ENCODE assay signal across 1 cellular context in genomic region chr1:8816831-8817412, GRCh38.
TF ChIP-seq lines count a peak whose summit lies in the region.

No MANE protein-coding gene starts in this region.

TF ChIP-seq in HepG2, 621 proteins besides CTCF, POLR2A, EP300 and RAD21 (continued from another document and continues in another):
- no peak for TF ChIP-seq ZNF770 (CRISPR knock-in tag; IDR thresholded peaks at IDR 0.05)
- TF ChIP-seq ZNF280B (CRISPR knock-in tag; IDR thresholded peaks at IDR 0.05; ENCODE audit: borderline replicate concordance) = no peak
- TF ChIP-seq MXD4 (CRISPR knock-in tag; IDR thresholded peaks at IDR 0.05) = no peak
- no peak for TF ChIP-seq ZHX2 (IDR thresholded peaks at IDR 0.05; ENCODE audit: low read depth)
- TF ChIP-seq ZHX2 (CRISPR knock-in tag; IDR thresholded peaks at IDR 0.05; ENCODE audit: borderline replicate concordance) = no peak
- TF ChIP-seq SNAI1 (CRISPR knock-in tag; IDR thresholded peaks at IDR 0.05; ENCODE audit: borderline replicate concordance) = 0 out of 2 replicates have a peak, but pooled peaks have one; percentile 17
- TF ChIP-seq BRD4 (CRISPR knock-in tag; IDR thresholded peaks at IDR 0.05) = no peak
- 0 out of 2 replicates have a peak, but pooled peaks have one; percentile 4 for TF ChIP-seq HOXA5 (CRISPR knock-in tag; IDR thresholded peaks at IDR 0.05)
- no peak for TF ChIP-seq NFE2 (CRISPR knock-in tag; IDR thresholded peaks at IDR 0.05)
- TF ChIP-seq NFE2L1 (CRISPR knock-in tag; IDR thresholded peaks at IDR 0.05; ENCODE audit: borderline replicate concordance) = no peak
- TF ChIP-seq ZNF18 (CRISPR knock-in tag; IDR thresholded peaks at IDR 0.05; ENCODE audit: insufficient replicate concordance) = peak; percentile 51
- TF ChIP-seq KMT2A (CRISPR knock-in tag; IDR thresholded peaks at IDR 0.05) = 0 out of 2 replicates have a peak, but pooled peaks have one; percentile 4
- no peak for TF ChIP-seq IRF2 (CRISPR knock-in tag; IDR thresholded peaks at IDR 0.05)
- no peak for TF ChIP-seq CSRNP2 (CRISPR knock-in tag; conservative IDR thresholded peaks at IDR 0.05; ENCODE audit: low read depth)
- no peak for TF ChIP-seq MBD4 (IDR thresholded peaks at IDR 0.05; ENCODE audit: borderline replicate concordance, low read length)
- TF ChIP-seq MIXL1 (CRISPR knock-in tag; IDR thresholded peaks at IDR 0.05) = no peak
- 0 out of 2 replicates have a peak, but pooled peaks have one; percentile 26 for TF ChIP-seq HDAC2 (CRISPR knock-in tag; IDR thresholded peaks at IDR 0.05)
- no peak for TF ChIP-seq PRPF4 (IDR thresholded peaks at IDR 0.05; ENCODE audit: low read depth, low read length, poor library complexity, severe bottlenecking)
- no peak for TF ChIP-seq SRY (CRISPR knock-in tag; IDR thresholded peaks at IDR 0.05)
- 0 out of 2 replicates have a peak, but pooled peaks have one; percentile 9 for TF ChIP-seq HMG20B (CRISPR knock-in tag; conservative IDR thresholded peaks at IDR 0.05)
- no peak for TF ChIP-seq TIGD3 (CRISPR knock-in tag; IDR thresholded peaks at IDR 0.05; ENCODE audit: borderline replicate concordance)
- peak; percentile 92 for TF ChIP-seq ZC3H4 (CRISPR knock-in tag; IDR thresholded peaks at IDR 0.05; ENCODE audit: borderline replicate concordance)
- 0 out of 2 replicates have a peak, but pooled peaks have one; percentile 21 for TF ChIP-seq ZNF512 (CRISPR knock-in tag; IDR thresholded peaks at IDR 0.05)
- TF ChIP-seq NKX3-1 (CRISPR knock-in tag; IDR thresholded peaks at IDR 0.05) = no peak
- TF ChIP-seq DR1 (CRISPR knock-in tag; IDR thresholded peaks at IDR 0.05) = no peak
- peak; percentile 88 for TF ChIP-seq AGO2 (optimal IDR thresholded peaks at IDR 0.05; ENCODE audit: low read depth, low read length)
- peak; percentile 61 for TF ChIP-seq ZFX (CRISPR knock-in tag; IDR thresholded peaks at IDR 0.05; ENCODE audit: low read depth)
- 0 out of 2 replicates have a peak, but pooled peaks have one; percentile 48 for TF ChIP-seq TMF1 (CRISPR knock-in tag; IDR thresholded peaks at IDR 0.05; ENCODE audit: low read depth)
- no peak for TF ChIP-seq TAF1 (CRISPR knock-in tag; IDR thresholded peaks at IDR 0.05)
- TF ChIP-seq SPEN (CRISPR knock-in tag; IDR thresholded peaks at IDR 0.05; ENCODE audit: low read depth) = no peak
- 0 out of 2 replicates have a peak, but pooled peaks have one; percentile 16 for TF ChIP-seq FOXC1 (CRISPR knock-in tag; IDR thresholded peaks at IDR 0.05; ENCODE audit: borderline replicate concordance)
- no peak for TF ChIP-seq ZFP91 (CRISPR knock-in tag; IDR thresholded peaks at IDR 0.05; ENCODE audit: borderline replicate concordance)
- 0 out of 2 replicates have a peak, but pooled peaks have one; percentile 25 for TF ChIP-seq DZIP1 (CRISPR knock-in tag; IDR thresholded peaks at IDR 0.05)
- no peak for TF ChIP-seq SP4 (CRISPR knock-in tag; IDR thresholded peaks at IDR 0.05)
- TF ChIP-seq RBM22 (optimal IDR thresholded peaks at IDR 0.05; ENCODE audit: low read length) = peak; percentile 33
- TF ChIP-seq ZFY (CRISPR knock-in tag; IDR thresholded peaks at IDR 0.05) = peak; percentile 17; the same call in 1 of the 2 replicates
- no peak for TF ChIP-seq TOE1 (CRISPR knock-in tag; IDR thresholded peaks at IDR 0.05)
- no peak for TF ChIP-seq ZNF644 (CRISPR knock-in tag; IDR thresholded peaks at IDR 0.05; ENCODE audit: low read depth)
- TF ChIP-seq SALL2 (CRISPR knock-in tag; IDR thresholded peaks at IDR 0.05) = 0 out of 2 replicates have a peak, but pooled peaks have one; percentile 0
- TF ChIP-seq ZSCAN21 (CRISPR knock-in tag; IDR thresholded peaks at IDR 0.05; ENCODE audit: borderline replicate concordance) = 0 out of 2 replicates have a peak, but pooled peaks have one; percentile 10
- TF ChIP-seq ZIK1 (CRISPR knock-in tag; IDR thresholded peaks at IDR 0.05; ENCODE audit: borderline replicate concordance, low read depth) = 0 out of 2 replicates have a peak, but pooled peaks have one; percentile 24
- TF ChIP-seq FOXA1 (IDR thresholded peaks at IDR 0.05) = no peak
- no peak for TF ChIP-seq FOXA1 (CRISPR knock-in tag; IDR thresholded peaks at IDR 0.05)
